Comparison of ENCODE assay signal across 33 cellular contexts in genomic region chr4:167541286-167541685, GRCh38.
"Had no signal": no experiment of that assay in that cellular context is flagged by ENCODE, and none has a peak within 500 bp of the region (broad histone marks: within the 10 kb centered on the region; RNA-seq: fewer than 3 reads in every experiment).

No MANE protein-coding gene starts in this region.

- H3K9me3 ChIP-seq: ascending aorta, breast epithelium, esophagus muscularis mucosa had no signal

- H3K4me3 Mint-ChIP-seq: activated B cell treated with CpG ODN at 0.5 μM for 24 hours; activated CD8-positive, alpha-beta T cell treated with anti-CD3 and anti-CD28 coated beads for 36 hours; activated naive CD4-positive, alpha-beta T cell treated with anti-CD3 and anti-CD28 coated beads for 36 hours; activated naive CD4-positive, alpha-beta T cell treated with anti-CD3 and anti-CD28 coated beads, Interleukin-2, amount 50 U/mL, for 24 hours; activated naive CD8-positive, alpha-beta T cell treated with anti-CD3 and anti-CD28 coated beads for 36 hours; activated naive CD8-positive, alpha-beta T cell treated with anti-CD3 and anti-CD28 coated beads, Interleukin-2, amount 50 U/mL, for 24 hours; activated T-helper 1 cell treated with anti-CD3 and anti-CD28 coated beads, Interleukin-12 subunit alpha, Interleukin-12 subunit beta, Interleukin-2, Interleukin-4 antibody, amounts not matched to agents 30 ng/mL and 10 ng/mL and 1 ng/mL, durations not matched to agents 14 hours and 24 hours and 36 hours; brain; central memory CD8-positive, alpha-beta T cell; dendritic cell treated with granulocyte-macrophage colony-stimulating factor and Interleukin-4, amounts not matched to agents 40 ng/mL and 50 ng/mL, for 4 days; endodermal cell; T-helper 17 cell; T-helper 2 cell treated with Interferon-gamma antibody and Interleukin-4, amounts not matched to agents 5 μg/mL and 100 μg/mL, for 36 hours had no signal

- H3K36me3 Mint-ChIP-seq: activated naive CD4-positive, alpha-beta T cell treated with anti-CD3 and anti-CD28 coated beads, Interleukin-2, amount 50 U/mL, for 24 hours; activated naive CD8-positive, alpha-beta T cell treated with anti-CD3 and anti-CD28 coated beads for 36 hours; brain had no signal

- H3K4me3 ChIP-seq: ascending aorta, breast epithelium, coronary artery, dorsolateral prefrontal cortex, esophagus muscularis mucosa had no signal

- H3K36me3 ChIP-seq: ascending aorta, breast epithelium, esophagus muscularis mucosa, WERI-Rb-1 had no signal

- DNase-seq: activated B cell treated with CpG ODN at 0.5 μM for 24 hours; activated CD4-positive, alpha-beta T cell treated with anti-CD3 and anti-CD28 coated beads for 48 hours; activated CD4-positive, alpha-beta T cell treated with anti-CD3 and anti-CD28 coated beads, Interleukin-2, amount 50 U/mL, for 1 hour; activated CD4-positive, alpha-beta T cell treated with anti-CD3 and anti-CD28 coated beads, Interleukin-2, amount 50 U/mL, for 48 hours; activated CD8-positive, alpha-beta memory T cell treated with anti-CD3 and anti-CD28 coated beads for 24 hours; activated CD8-positive, alpha-beta T cell treated with anti-CD3 and anti-CD28 coated beads for 36 hours; activated effector memory CD4-positive, alpha-beta T cell treated with anti-CD3 and anti-CD28 coated beads, Interleukin-2, amount 50 U/mL, for 16 hours; activated naive CD4-positive, alpha-beta T cell treated with anti-CD3 and anti-CD28 coated beads for 36 hours; activated naive CD8-positive, alpha-beta T cell treated with anti-CD3 and anti-CD28 coated beads for 36 hours; activated naive CD8-positive, alpha-beta T cell treated with anti-CD3 and anti-CD28 coated beads, Interleukin-2, amount 50 U/mL, for 24 hours; activated T-cell treated with anti-CD3 and anti-CD28 coated beads, Interleukin-2, amount 50 U/mL, for 1 hour; activated T-cell treated with anti-CD3 and anti-CD28 coated beads, Interleukin-2, amount 50 U/mL, for 48 hours; dorsolateral prefrontal cortex; effector memory CD4-positive, alpha-beta T cell; endodermal cell; erythroblast; head of caudate nucleus; T-helper 1 cell; T-helper 17 cell; T1000; WERI-Rb-1 had no signal

- H3K27ac Mint-ChIP-seq: activated B cell treated with CpG ODN at 0.5 μM for 24 hours; activated CD8-positive, alpha-beta T cell treated with anti-CD3 and anti-CD28 coated beads for 36 hours; activated naive CD4-positive, alpha-beta T cell treated with anti-CD3 and anti-CD28 coated beads for 36 hours; activated naive CD4-positive, alpha-beta T cell treated with anti-CD3 and anti-CD28 coated beads, Interleukin-2, amount 50 U/mL, for 24 hours; activated naive CD8-positive, alpha-beta T cell treated with anti-CD3 and anti-CD28 coated beads for 36 hours; activated naive CD8-positive, alpha-beta T cell treated with anti-CD3 and anti-CD28 coated beads, Interleukin-2, amount 50 U/mL, for 24 hours; activated T-helper 1 cell treated with anti-CD3 and anti-CD28 coated beads, Interleukin-12 subunit alpha, Interleukin-12 subunit beta, Interleukin-2, Interleukin-4 antibody, amounts not matched to agents 30 ng/mL and 10 ng/mL and 1 ng/mL, durations not matched to agents 14 hours and 24 hours and 36 hours; activated T-helper 2 cell treated with anti-CD3 and anti-CD28 coated beads, Interferon-gamma antibody, Interleukin-2, Interleukin-4, amounts not matched to agents 10 μg/mL and 5 μg/mL and 100 μg/mL, durations not matched to agents 14 hours and 24 hours and 36 hours; brain; dendritic cell treated with granulocyte-macrophage colony-stimulating factor and Interleukin-4, amounts not matched to agents 40 ng/mL and 50 ng/mL, for 4 days; endodermal cell; T-helper 17 cell; T-helper 2 cell treated with Interferon-gamma antibody and Interleukin-4, amounts not matched to agents 5 μg/mL and 100 μg/mL, for 36 hours had no signal

- H3K4me1 Mint-ChIP-seq: activated B cell treated with CpG ODN at 0.5 μM for 24 hours; activated naive CD4-positive, alpha-beta T cell treated with anti-CD3 and anti-CD28 coated beads, Interleukin-2, amount 50 U/mL, for 24 hours; activated naive CD8-positive, alpha-beta T cell treated with anti-CD3 and anti-CD28 coated beads for 36 hours; activated naive CD8-positive, alpha-beta T cell treated with anti-CD3 and anti-CD28 coated beads, Interleukin-2, amount 50 U/mL, for 24 hours; brain; central memory CD8-positive, alpha-beta T cell; endodermal cell; T-helper 17 cell had no signal

- H3K4me1 ChIP-seq: ascending aorta, breast epithelium, esophagus muscularis mucosa had no signal

- H3K27ac ChIP-seq: ascending aorta, breast epithelium, coronary artery, dorsolateral prefrontal cortex, esophagus muscularis mucosa, WERI-Rb-1 had no signal

- ATAC-seq: activated CD4-positive, CD25-positive, alpha-beta regulatory T cell treated with anti-CD3 and anti-CD28 coated beads, Interleukin-2, amount 50 U/mL, for 24 hours; activated CD8-positive, alpha-beta T cell treated with anti-CD3 and anti-CD28 coated beads for 36 hours; activated naive CD8-positive, alpha-beta T cell treated with anti-CD3 and anti-CD28 coated beads, Interleukin-2, amount 50 U/mL, for 24 hours; T-helper 17 cell had no signal

- H3K27me3 ChIP-seq: ascending aorta, breast epithelium, dorsolateral prefrontal cortex, esophagus muscularis mucosa had no signal

- H3K9me3 Mint-ChIP-seq: activated naive CD4-positive, alpha-beta T cell treated with anti-CD3 and anti-CD28 coated beads, Interleukin-2, amount 50 U/mL, for 24 hours had no signal
